ENCODE assay signal across 27 cellular contexts in the genomic region with DNA sequence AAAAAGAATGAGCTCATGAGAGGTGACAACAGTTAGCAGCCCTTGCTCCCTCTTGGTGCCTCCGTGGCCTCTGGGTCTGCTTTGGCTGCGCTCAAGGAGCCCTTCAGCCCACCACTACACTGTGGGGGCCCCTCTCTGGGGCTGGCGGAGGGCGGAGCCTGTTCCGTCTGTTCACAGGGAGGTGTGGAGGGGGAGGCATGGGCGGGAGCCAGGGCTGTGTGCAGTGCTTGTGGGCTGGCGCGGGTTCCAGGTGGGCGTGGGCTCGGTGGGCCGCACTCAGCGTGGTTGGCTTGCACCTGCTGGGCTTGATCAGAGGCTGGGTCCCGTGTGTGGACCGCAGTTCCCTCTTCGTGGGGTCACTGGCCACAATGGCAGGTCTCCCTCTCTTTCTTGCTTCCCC.
"Had no signal": no experiment of that assay in that cellular context is flagged by ENCODE, and none has a peak within 500 bp of the region (broad histone marks: within the 10 kb centered on the region; RNA-seq: fewer than 3 reads in every experiment).

No MANE protein-coding gene starts in this region.

- ATAC-seq: activated CD4-positive, CD25-positive, alpha-beta regulatory T cell treated with anti-CD3 and anti-CD28 coated beads, Interleukin-2, amount 50 U/mL, for 24 hours; activated CD8-positive, alpha-beta T cell treated with anti-CD3 and anti-CD28 coated beads for 36 hours; activated T-cell treated with anti-CD3 and anti-CD28 coated beads, Interleukin-2, amount 50 U/mL, for 4 hours; activated T-helper 17 cell treated with anti-CD3 and anti-CD28 coated beads, Interleukin-2, amount 50 U/mL, for 72 hours; body of pancreas; T-helper 17 cell had no signal

- H3K4me1 ChIP-seq: body of pancreas, colonic mucosa, esophagus squamous epithelium had no signal

- H3K4me1 Mint-ChIP-seq: activated B cell treated with CpG ODN at 0.5 μM for 24 hours; activated T-helper 17 cell treated with anti-CD3 and anti-CD28 coated beads, Interleukin-2, amount 50 U/mL, for 72 hours; T-helper 17 cell had no signal

- H3K27ac Mint-ChIP-seq: activated B cell treated with CpG ODN at 0.5 μM for 24 hours; activated CD8-positive, alpha-beta T cell treated with anti-CD3 and anti-CD28 coated beads for 36 hours; activated naive CD8-positive, alpha-beta T cell; activated T-helper 17 cell treated with anti-CD3 and anti-CD28 coated beads, Interleukin-2, amount 50 U/mL, for 72 hours; T-helper 17 cell; T-helper 2 cell treated with Interferon-gamma antibody and Interleukin-4, amounts not matched to agents 5 μg/mL and 100 μg/mL, for 36 hours had no signal

- H3K27me3 ChIP-seq: body of pancreas, colonic mucosa, esophagus squamous epithelium had no signal

- H3K36me3 Mint-ChIP-seq: activated naive CD8-positive, alpha-beta T cell had no signal

- H3K9me3 ChIP-seq: body of pancreas, colonic mucosa had no signal

- H3K27ac ChIP-seq: body of pancreas, colonic mucosa, epithelial cell of prostate, esophagus squamous epithelium, WERI-Rb-1 had no signal

- H3K4me3 ChIP-seq: body of pancreas, colonic mucosa, esophagus squamous epithelium had no signal

- DNase-seq: activated B cell treated with CpG ODN at 0.5 μM for 24 hours; activated CD4-positive, alpha-beta T cell treated with anti-CD3 and anti-CD28 coated beads for 48 hours; activated CD4-positive, alpha-beta T cell treated with anti-CD3 and anti-CD28 coated beads, Interleukin-2, amount 50 U/mL, for 1 hour; activated CD4-positive, alpha-beta T cell treated with anti-CD3 and anti-CD28 coated beads, Interleukin-2, amount 50 U/mL, for 48 hours; activated CD8-positive, alpha-beta memory T cell treated with anti-CD3 and anti-CD28 coated beads for 24 hours; activated CD8-positive, alpha-beta T cell treated with anti-CD3 and anti-CD28 coated beads for 36 hours; activated effector memory CD4-positive, alpha-beta T cell treated with Interleukin-2 at 50 U/mL for 16 hours; activated gamma-delta T cell treated with Interleukin-2 at 50 U/mL for 16 hours; activated naive CD4-positive, alpha-beta T cell treated with anti-CD3 and anti-CD28 coated beads, Interleukin-2, amount 50 U/mL, for 16 hours; activated naive CD4-positive, alpha-beta T cell treated with Interleukin-2 at 50 U/mL for 16 hours; activated T-cell treated with anti-CD3 and anti-CD28 coated beads, Interleukin-2, amount 50 U/mL, for 4 hours; amniotic stem cell; anterior cingulate cortex; body of pancreas; caudate nucleus; colonic mucosa; effector CD8-positive, alpha-beta T cell; esophagus squamous epithelium; T-helper 1 cell; T-helper 17 cell; T1000; WERI-Rb-1 had no signal

- H3K4me3 Mint-ChIP-seq: activated B cell treated with CpG ODN at 0.5 μM for 24 hours; activated CD8-positive, alpha-beta T cell treated with anti-CD3 and anti-CD28 coated beads for 36 hours; activated naive CD8-positive, alpha-beta T cell; activated T-cell treated with anti-CD3 and anti-CD28 coated beads, Interleukin-2, amount 50 U/mL, for 4 hours; activated T-helper 17 cell treated with anti-CD3 and anti-CD28 coated beads, Interleukin-2, amount 50 U/mL, for 72 hours; T-helper 17 cell; T-helper 2 cell treated with Interferon-gamma antibody and Interleukin-4, amounts not matched to agents 5 μg/mL and 100 μg/mL, for 36 hours had no signal

- H3K27me3 Mint-ChIP-seq: activated B cell treated with CpG ODN at 0.5 μM for 24 hours; activated CD8-positive, alpha-beta T cell treated with anti-CD3 and anti-CD28 coated beads for 36 hours; activated naive CD8-positive, alpha-beta T cell; activated T-helper 17 cell treated with anti-CD3 and anti-CD28 coated beads, Interleukin-2, amount 50 U/mL, for 72 hours; T-helper 17 cell had no signal

- H3K36me3 ChIP-seq: colonic mucosa, esophagus squamous epithelium, WERI-Rb-1 had no signal
